In genomic region chr1:228398741-228399461, GRCh38 we compare ENCODE assay signal across 19 cellular contexts. TPM values are rescaled to one million over a fixed set of nuclear protein-coding genes. Genes with fewer than 3 reads are reported as not detected.
"Had no signal": no experiment of that assay in that cellular context is flagged by ENCODE, and none has a peak within 500 bp of the region (broad histone marks: within the 10 kb centered on the region; RNA-seq: fewer than 3 reads in every experiment).

No MANE protein-coding gene starts in this region.

- H3K27ac Mint-ChIP-seq: stimulated activated naive CD8-positive, alpha-beta T cell treated with anti-CD3 and anti-CD28 coated beads, Interleukin-15, Interleukin-2, amounts not matched to agents 100 ng/mL and 50 ng/mL, for 24 hours had no signal

- H3K9me3 ChIP-seq: body of pancreas, prostate gland, right atrium auricular region, transverse colon had no signal

- H3K27ac ChIP-seq: body of pancreas, prostate gland, right atrium auricular region, transverse colon had no signal

- DNase-seq: activated CD8-positive, alpha-beta memory T cell treated with anti-CD3 and anti-CD28 coated beads, Interleukin-2, amount 50 U/mL, for 48 hours; body of pancreas; caudate nucleus; erythroblast; foreskin melanocyte; glutamatergic neuron; hippocampal formation; nephron progenitor cell; transverse colon had no signal

- FAIRE-seq: endometrium, islet of Langerhans, TTC549 had no signal

- H3K27me3 ChIP-seq: body of pancreas, right atrium auricular region, transverse colon had no signal

- H3K27me3 Mint-ChIP-seq: activated naive CD8-positive, alpha-beta T cell treated with anti-CD3 and anti-CD28 coated beads, Interleukin-2, amount 10 ng/mL, durations not matched to agents 7 days and 5 days; stimulated activated naive CD8-positive, alpha-beta T cell treated with anti-CD3 and anti-CD28 coated beads, Interleukin-15, Interleukin-2, amounts not matched to agents 100 ng/mL and 50 ng/mL, for 24 hours had no signal

- H3K4me3 ChIP-seq: body of pancreas, prostate gland, right atrium auricular region, transverse colon had no signal

- H3K9me3 Mint-ChIP-seq: activated naive CD8-positive, alpha-beta T cell treated with anti-CD3 and anti-CD28 coated beads, Interleukin-2, amount 10 ng/mL, durations not matched to agents 7 days and 5 days; nephron progenitor cell; stimulated activated naive CD8-positive, alpha-beta T cell treated with anti-CD3 and anti-CD28 coated beads, Interleukin-15, Interleukin-2, amounts not matched to agents 100 ng/mL and 50 ng/mL, for 24 hours; T-helper 2 cell treated with Interferon-gamma antibody and Interleukin-4, amounts not matched to agents 5 μg/mL and 100 μg/mL, for 36 hours had no signal

- ATAC-seq: body of pancreas had no signal

- H3K4me3 Mint-ChIP-seq: activated naive CD8-positive, alpha-beta T cell treated with anti-CD3 and anti-CD28 coated beads, Interleukin-2, amount 10 ng/mL, durations not matched to agents 7 days and 5 days; nephron progenitor cell; stimulated activated naive CD8-positive, alpha-beta T cell treated with anti-CD3 and anti-CD28 coated beads, Interleukin-15, Interleukin-2, amounts not matched to agents 100 ng/mL and 50 ng/mL, for 24 hours; T-helper 2 cell treated with Interferon-gamma antibody and Interleukin-4, amounts not matched to agents 5 μg/mL and 100 μg/mL, for 36 hours had no signal

RNA-seq across cellular contexts. Expression of gene TRIM17, which starts 17.8 kb away (rescaled TPM):
- total RNA-seq: lung microvascular endothelial cell, myocyte, right atrium auricular region, transverse colon had no signal
